ENCODE assay signal across 23 cellular contexts in the genomic region with DNA sequence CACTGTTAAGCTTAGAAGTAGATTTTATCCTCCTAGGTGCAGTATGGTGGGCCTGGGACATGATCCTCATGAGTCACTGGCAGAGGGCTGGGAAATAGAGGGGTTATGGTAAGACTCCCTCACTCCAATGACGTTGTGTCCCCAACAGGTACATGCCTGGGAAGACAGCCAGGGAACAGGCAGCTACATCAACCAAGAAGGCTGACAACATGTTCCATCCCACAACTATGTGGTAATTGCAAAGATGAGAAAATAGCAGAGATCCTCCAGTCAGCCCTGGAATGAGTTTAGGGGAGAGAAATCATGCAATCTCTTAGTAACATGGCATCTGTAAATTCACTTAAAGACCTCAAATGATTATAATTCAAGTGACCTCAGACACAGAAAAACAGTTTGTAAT.
DNase-seq lines count a peak whose midpoint lies in the region; ATAC-seq, FAIRE-seq and TF ChIP-seq lines count a peak whose summit lies in the region.
"Had no signal": no experiment of that assay in that cellular context is flagged by ENCODE, and none has a peak within 500 bp of the region (broad histone marks: within the 10 kb centered on the region; RNA-seq: fewer than 3 reads in every experiment).

No MANE protein-coding gene starts in this region.

- H3K4me3 Mint-ChIP-seq in activated CD4-positive, alpha-beta memory T cell treated with anti-CD3 and anti-CD28 coated beads, Interleukin-2, amount 10 ng/mL, durations not matched to agents 7 days and 5 days, result no peak overlapping the region
- H3K4me3 Mint-ChIP-seq: CD8-positive, alpha-beta memory T cell; HFFc6; naive B cell; type B pancreatic cell had no signal

- WGBS in right cardiac atrium, result 53% methylated on average over 1 of the region's 1 CpG

- H3K9me3 Mint-ChIP-seq in activated CD4-positive, alpha-beta memory T cell treated with anti-CD3 and anti-CD28 coated beads, Interleukin-2, amount 10 ng/mL, durations not matched to agents 7 days and 5 days, result no peaks in the 10 kb centered on the region
- H3K9me3 Mint-ChIP-seq: activated T-helper 2 cell treated with anti-CD3 and anti-CD28 coated beads, Interferon-gamma antibody, Interleukin-2, Interleukin-4, amounts not matched to agents 10 μg/mL and 5 μg/mL and 100 μg/mL, durations not matched to agents 14 hours and 24 hours and 36 hours; HFFc6; type B pancreatic cell had no signal

- FAIRE-seq in urothelium cell line (lab: Jason Lieb, UNC), result no peak
- FAIRE-seq: endometrium had no signal

- peaks cover 2% of the 10 kb centered on the region for H3K9me3 ChIP-seq in right cardiac atrium (ENCODE audit: control insufficient read depth, low read length)
- H3K9me3 ChIP-seq: MG63 had no signal

- peaks cover 10% of the 10 kb centered on the region for H3K4me1 ChIP-seq in right cardiac atrium (ENCODE audit: control insufficient read depth, insufficient read depth, low read length)

- peak in 1 of 2 donors; percentile 40 for ATAC-seq in right cardiac atrium
- ATAC-seq in Right ventricle myocardium superior (ENCODE audit: poor library complexity), result no peak

- no peaks in the 10 kb centered on the region for H3K4me1 Mint-ChIP-seq in activated CD4-positive, alpha-beta memory T cell treated with anti-CD3 and anti-CD28 coated beads, Interleukin-2, amount 10 ng/mL, durations not matched to agents 7 days and 5 days
- H3K4me1 Mint-ChIP-seq: CD8-positive, alpha-beta memory T cell; naive B cell had no signal

- H3K36me3 Mint-ChIP-seq in activated CD4-positive, alpha-beta memory T cell treated with anti-CD3 and anti-CD28 coated beads, Interleukin-2, amount 10 ng/mL, durations not matched to agents 7 days and 5 days (ENCODE audit: low read depth), result no peaks in the 10 kb centered on the region
- H3K36me3 Mint-ChIP-seq: CD8-positive, alpha-beta memory T cell; naive B cell; type B pancreatic cell had no signal

- CTCF ChIA-PET in activated CD4-positive, alpha-beta memory T cell treated with anti-CD3 and anti-CD28 coated beads, Interleukin-2, amount 10 ng/mL, durations not matched to agents 7 days and 5 days (lab: Charles Lee), result interaction anchor here (1.6 kb wide), 1 partner anchor 229 kb away, joined by 4 read pairs; no protein-coding TSS in a partner anchor

- no peaks in the 10 kb centered on the region for H3K27me3 ChIP-seq in right cardiac atrium (ENCODE audit: control insufficient read depth, insufficient read depth)
- H3K27me3 ChIP-seq in dorsolateral prefrontal cortex, result no peaks in the 10 kb centered on the region
- H3K27me3 ChIP-seq: MG63 had no signal

- POLR2A ChIA-PET in activated CD4-positive, alpha-beta memory T cell treated with anti-CD3 and anti-CD28 coated beads, Interleukin-2, amount 10 ng/mL, durations not matched to agents 7 days and 5 days (lab: Charles Lee), result no interaction called here

- no peak for DNase-seq in right cardiac atrium
- no peak for DNase-seq in Right ventricle myocardium superior
- peak in 8 of 10 donors; percentile 16 to 77 (median 49) for DNase-seq in dorsolateral prefrontal cortex
- DNase-seq in myocyte (ENCODE audit: low read depth), result peak; percentile 26
- no peak for DNase-seq in ACHN
- DNase-seq in activated CD4-positive, alpha-beta memory T cell treated with anti-CD3 and anti-CD28 coated beads, Interleukin-2, amount 10 ng/mL, durations not matched to agents 7 days and 5 days, result no peak
- no peak for DNase-seq in NCI-H748 treated with DMSO at 0.1 percent for 48 hours (lab: John Stamatoyannopoulos, UW)
- DNase-seq in urothelium cell line (ENCODE audit: low spot score), result no peak
- DNase-seq: activated CD4-positive, CD25-positive, alpha-beta regulatory T cell; CD8-positive, alpha-beta memory T cell; cerebellar nuclear complex; DND-41; HFFc6; MG63; naive B cell; NCI-H1694 treated with DMSO at 0.1 percent for 48 hours; NCI-H446; SIG-M5; stimulated activated CD4-positive, alpha-beta T cell treated with anti-CD3 and anti-CD28 coated beads, Interleukin-12 subunit alpha, Interleukin-12 subunit beta, amount 100 ng/mL, for 4 hours; T-helper 2 cell had no signal

- in situ Hi-C loops in ACHN (cut with HindIII; ENCODE audit: low pct_ligation_motif_present, low pct_unique_long_range_greater_than_20kb, low sequenced_read_pairs), result no loop called here

- peaks cover 10% of the 10 kb centered on the region for H3K27me3 Mint-ChIP-seq in activated CD4-positive, alpha-beta memory T cell treated with anti-CD3 and anti-CD28 coated beads, Interleukin-2, amount 10 ng/mL, durations not matched to agents 7 days and 5 days
- H3K27me3 Mint-ChIP-seq: type B pancreatic cell had no signal

- no peak overlapping the region for H3K27ac Mint-ChIP-seq in activated CD4-positive, alpha-beta memory T cell treated with anti-CD3 and anti-CD28 coated beads, Interleukin-2, amount 10 ng/mL, durations not matched to agents 7 days and 5 days
- H3K27ac Mint-ChIP-seq: activated T-helper 2 cell treated with anti-CD3 and anti-CD28 coated beads, Interferon-gamma antibody, Interleukin-2, Interleukin-4, amounts not matched to agents 10 μg/mL and 5 μg/mL and 100 μg/mL, durations not matched to agents 14 hours and 24 hours and 36 hours; CD8-positive, alpha-beta memory T cell; HFFc6; naive B cell; type B pancreatic cell had no signal

- intact Hi-C loops in right cardiac atrium (cut with DNase I), result loop anchor here in 2 of 4 donors (10.0 kb wide), 1 partner anchor 134 kb away; no protein-coding TSS in a partner anchor
- intact Hi-C loops in Right ventricle myocardium superior (cut with DNase I), result loop anchor here (5.0 kb wide), 1 partner anchor 136 kb away; no protein-coding TSS in a partner anchor
- intact Hi-C loops in dorsolateral prefrontal cortex (cut with DNase I), result loop anchor here in 1 of 2 donors (5.0 kb wide), 1 partner anchor 224 kb away; no protein-coding TSS in a partner anchor

- no peak overlapping the region for H3K4me3 ChIP-seq in right cardiac atrium (ENCODE audit: low read length)
- no peak overlapping the region for H3K4me3 ChIP-seq in dorsolateral prefrontal cortex
- H3K4me3 ChIP-seq: MG63 had no signal

- no peak for TF ChIP-seq CTCF in dorsolateral prefrontal cortex (IDR thresholded peaks at IDR 0.05 in 54 of 56, conservative IDR thresholded peaks at IDR 0.05 in 2 of 56; ENCODE audit: low read depth in 1 of 56, partially characterized antibody in 56 of 56)

- H3K27ac ChIP-seq in right cardiac atrium (ENCODE audit: low read length), result peak overlapping the region; percentile 52
- H3K27ac ChIP-seq in dorsolateral prefrontal cortex, result peak overlapping the region in 33 of 59 donors; percentile 10 to 76 (median 49)

Comparison
In these comparisons a context has a peak if more than half of its experiments do, and no peak if none do; other contexts are left out.
1. DNase-seq: peak in dorsolateral prefrontal cortex (8 of 10) and myocyte (single experiment); none in right cardiac atrium (0 of 3), Right ventricle myocardium superior (single experiment), ACHN (single experiment), activated CD4-positive, alpha-beta memory T cell treated with anti-CD3 and anti-CD28 coated beads, Interleukin-2, amount 10 ng/mL, durations not matched to agents 7 days and 5 days (single experiment), NCI-H748 treated with DMSO at 0.1 percent for 48 hours (single experiment) and urothelium cell line (single experiment).